ENCODE assay signal across 16 cellular contexts in the genomic region with DNA sequence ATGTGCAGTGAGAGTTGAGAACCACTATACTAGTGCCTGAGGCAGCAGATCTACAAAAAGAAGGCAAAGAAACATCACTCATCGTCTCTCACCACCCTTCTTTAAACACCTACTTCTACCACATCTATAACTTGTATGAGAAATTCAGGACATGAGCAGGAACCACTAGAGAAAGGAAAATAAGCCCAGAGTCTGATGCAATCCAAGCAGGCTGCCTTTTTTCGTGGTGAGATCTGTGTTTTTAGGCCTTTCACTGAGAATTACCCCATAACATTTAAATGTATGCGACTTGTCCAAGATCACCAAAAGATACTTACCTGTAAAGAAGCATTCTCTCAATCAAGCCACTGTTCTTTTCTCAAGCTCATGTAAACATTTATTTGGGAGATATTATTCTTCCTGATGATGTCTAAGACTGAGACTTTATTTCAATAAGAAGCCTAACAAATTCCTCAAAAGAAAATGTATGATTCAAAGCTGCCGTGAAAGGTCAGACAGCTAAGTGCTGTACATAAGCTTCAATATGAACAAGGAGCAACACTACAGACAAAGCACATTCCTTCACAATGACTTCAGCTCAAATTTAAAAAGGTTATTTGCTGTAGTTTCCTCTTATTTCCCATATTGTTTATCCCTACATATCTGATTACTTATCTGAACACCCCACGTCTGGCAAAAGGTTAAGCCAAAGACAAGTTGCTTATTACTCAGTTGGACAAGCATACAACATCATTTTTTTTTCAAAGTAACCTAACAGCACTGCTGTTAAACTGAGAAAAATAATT. TPM values are rescaled to one million over a fixed set of nuclear protein-coding genes. Genes with fewer than 3 reads are reported as not detected.
DNase-seq lines count a peak whose midpoint lies in the region; ATAC-seq and TF ChIP-seq lines count a peak whose summit lies in the region.
"Had no signal": no experiment of that assay in that cellular context is flagged by ENCODE, and none has a peak within 500 bp of the region (broad histone marks: within the 10 kb centered on the region; RNA-seq: fewer than 3 reads in every experiment).

No MANE protein-coding gene starts in this region.

- peaks cover 9% of the 10 kb centered on the region for H3K4me1 ChIP-seq in RWPE2 (ENCODE audit: insufficient read depth, poor library complexity, severe bottlenecking)
- no peaks in the 10 kb centered on the region for H3K4me1 ChIP-seq in trophoblast cell (ENCODE audit: control insufficient read depth in 1 of 2, insufficient read depth in 2 of 2, low read length in 2 of 2)
- H3K4me1 ChIP-seq: body of pancreas, right atrium auricular region had no signal

- no peak overlapping the region for H2AFZ ChIP-seq in trophoblast cell (ENCODE audit: insufficient read depth, low read length, poor library complexity)

- no peak for TF ChIP-seq CTCF in RWPE2 (IDR thresholded peaks at IDR 0.05; ENCODE audit: poor library complexity, severe bottlenecking)
- no peak for TF ChIP-seq CTCF in epithelial cell of esophagus (IDR thresholded peaks at IDR 0.05; ENCODE audit: insufficient read depth, low read depth, low read length, missing control alignments)
- no peak for TF ChIP-seq CTCF in GM13976 (IDR thresholded peaks at IDR 0.05; ENCODE audit: borderline replicate concordance, control extremely low read depth, extremely low read depth, insufficient read depth, missing control alignments)

- H3K27ac ChIP-seq in RWPE2 (ENCODE audit: poor library complexity, severe bottlenecking) (peak overlapping the region; percentile 28), trophoblast cell (ENCODE audit: low read depth, low read length) (peak overlapping the region; percentile 47)
- H3K27ac ChIP-seq: body of pancreas, right atrium auricular region had no signal

- H3K14ac ChIP-seq in trophoblast cell (ENCODE audit: low read length), result no peak overlapping the region

- no peak overlapping the region for H4K8ac ChIP-seq in trophoblast cell (ENCODE audit: low read depth, low read length)

- H3K36me3 ChIP-seq in RWPE2 (ENCODE audit: low read depth) (peaks cover 48% of the 10 kb centered on the region), trophoblast cell (ENCODE audit: control insufficient read depth in 1 of 2, insufficient read depth in 2 of 2, low read length in 2 of 2) (peaks cover 2 to 3% of the 10 kb centered on the region in 2 experiments)
- H3K36me3 ChIP-seq: right atrium auricular region had no signal

- H2BK12ac ChIP-seq in trophoblast cell (ENCODE audit: low read length), result no peak overlapping the region

- no peak overlapping the region for H3K4me2 ChIP-seq in trophoblast cell (ENCODE audit: low read length)

- peak; percentile 79 for DNase-seq in ELR (ENCODE audit: low read depth)
- DNase-seq in RWPE2 (ENCODE audit: low spot score), result no peak
- peak; percentile 63 for DNase-seq in epithelial cell of esophagus (ENCODE audit: low read depth)
- no peak for DNase-seq in trophoblast cell
- no peak for DNase-seq in stimulated activated CD4-positive, alpha-beta T cell treated with anti-CD3 and anti-CD28 coated beads, Interleukin-12 subunit alpha, Interleukin-12 subunit beta, amount 100 ng/mL, for 4 hours
- no peak for DNase-seq in GM13976 (ENCODE audit: low spot score)
- DNase-seq in activated effector memory CD4-positive, alpha-beta T cell treated with anti-CD3 and anti-CD28 coated beads, Interleukin-2, amount 50 U/mL, for 16 hours, result no peak
- DNase-seq: body of pancreas; CD8-positive, alpha-beta memory T cell; MV-4-11; stimulated activated CD4-positive, alpha-beta T cell treated with anti-CD3 and anti-CD28 coated beads, Interleukin-4, amount 100 ng/mL, for 4 hours; stimulated activated naive B cell treated with anti-CD40 and anti-IgM and Interleukin-4, amounts not matched to agents 10 μg/mL and 1 μg/mL and 100 μg/mL, for 72 hours had no signal

- peak overlapping the region; percentile 6 for H4K91ac ChIP-seq in trophoblast cell (ENCODE audit: low read depth, low read length)

- no peaks in the 10 kb centered on the region for H3K79me2 ChIP-seq in trophoblast cell (ENCODE audit: control insufficient read depth, insufficient read depth, low read length, poor library complexity)

- H2AK5ac ChIP-seq in trophoblast cell (ENCODE audit: low read length), result no peak overlapping the region

- no peaks in the 10 kb centered on the region for H3K9me3 ChIP-seq in RWPE2 (ENCODE audit: severe bottlenecking)
- H3K9me3 ChIP-seq in trophoblast cell (ENCODE audit: insufficient read depth, low read depth, low read length), result no peaks in the 10 kb centered on the region
- H3K9me3 ChIP-seq: body of pancreas, right atrium auricular region had no signal

- no peak overlapping the region for H3K4ac ChIP-seq in trophoblast cell (ENCODE audit: low read depth, low read length)

- H3K27me3 ChIP-seq in RWPE2 (ENCODE audit: insufficient read depth, poor library complexity, severe bottlenecking) (no peaks in the 10 kb centered on the region), trophoblast cell (ENCODE audit: insufficient read depth, low read length) (no peaks in the 10 kb centered on the region)
- H3K27me3 ChIP-seq: body of pancreas, right atrium auricular region had no signal

- H3K4me3 ChIP-seq in RWPE2 (ENCODE audit: severe bottlenecking) (no peak overlapping the region), epithelial cell of esophagus (ENCODE audit: low read length) (no peak overlapping the region), trophoblast cell (ENCODE audit: low read depth, low read length) (no peak overlapping the region)
- H3K4me3 ChIP-seq: body of pancreas, right atrium auricular region had no signal

- in situ Hi-C loops in GM13976 (cut with MboI; ENCODE audit: low sequenced_read_pairs, unreplicated experiment), result no loop called here

- H3K18ac ChIP-seq in trophoblast cell (ENCODE audit: low read length), result no peak overlapping the region

- H3K23ac ChIP-seq in trophoblast cell (ENCODE audit: low read length), result no peak overlapping the region

- ATAC-seq in RWPE2 (ENCODE audit: low read depth), result peak; percentile 77; the same call in 2 of the 3 replicates
- ATAC-seq in HG02870 (IDR thresholded peaks at IDR 0.05; ENCODE audit: unreplicated experiment), result no peak
- ATAC-seq: activated CD4-positive, CD25-positive, alpha-beta regulatory T cell treated with anti-CD3 and anti-CD28 coated beads, Interleukin-2, amount 50 U/mL, for 24 hours; body of pancreas; left lobe of liver; stimulated activated naive B cell treated with anti-CD40 and anti-IgM and Interleukin-4, amounts not matched to agents 10 μg/mL and 1 μg/mL and 100 μg/mL, for 72 hours had no signal

- H2BK5ac ChIP-seq in trophoblast cell (ENCODE audit: low read depth, low read length, poor library complexity), result no peak overlapping the region

- H3K9ac ChIP-seq in trophoblast cell (ENCODE audit: low read length), result no peak overlapping the region

- no CpG with 5 or more reads among the region's 5 CpGs for WGBS in trophoblast cell (ENCODE audit: extremely low coverage, insufficient coverage, insufficient read length)

- no peak overlapping the region for H4K12ac ChIP-seq in trophoblast cell (ENCODE audit: low read depth, low read length)

- no peaks in the 10 kb centered on the region for H3K79me1 ChIP-seq in trophoblast cell (ENCODE audit: low read length)

- H2BK120ac ChIP-seq in trophoblast cell (ENCODE audit: insufficient read depth, low read length, poor library complexity), result no peak overlapping the region

RNA-seq across cellular contexts. Expression of gene SPICE1, which starts 16.5 kb away (rescaled TPM):
- 9.9 and 11.1 TPM in 2 replicates for polyA plus RNA-seq in trophoblast cell (2013)

RNA-seq across cellular contexts. Expression of gene SIDT1, which starts 33.9 kb away (rescaled TPM):
- 0.05 and 0.07 TPM in 2 replicates for polyA plus RNA-seq in trophoblast cell (2013)

RNA-seq across cellular contexts. Expression of gene CFAP44, which starts 57.1 kb away (rescaled TPM):
- polyA plus RNA-seq in trophoblast cell (2013), result 1.6 and 1.9 TPM in 2 replicates

Comparison
In these comparisons a context has a peak if more than half of its experiments do, and no peak if none do; other contexts are left out.
1. DNase-seq: peak in ELR (single experiment) and epithelial cell of esophagus (single experiment); none in RWPE2 (single experiment), trophoblast cell (0 of 2), stimulated activated CD4-positive, alpha-beta T cell treated with anti-CD3 and anti-CD28 coated beads, Interleukin-12 subunit alpha, Interleukin-12 subunit beta, amount 100 ng/mL, for 4 hours (single experiment), GM13976 (single experiment) and activated effector memory CD4-positive, alpha-beta T cell treated with anti-CD3 and anti-CD28 coated beads, Interleukin-2, amount 50 U/mL, for 16 hours (single experiment).